1 cellular context compared by ENCODE assay signal in the genomic region with DNA sequence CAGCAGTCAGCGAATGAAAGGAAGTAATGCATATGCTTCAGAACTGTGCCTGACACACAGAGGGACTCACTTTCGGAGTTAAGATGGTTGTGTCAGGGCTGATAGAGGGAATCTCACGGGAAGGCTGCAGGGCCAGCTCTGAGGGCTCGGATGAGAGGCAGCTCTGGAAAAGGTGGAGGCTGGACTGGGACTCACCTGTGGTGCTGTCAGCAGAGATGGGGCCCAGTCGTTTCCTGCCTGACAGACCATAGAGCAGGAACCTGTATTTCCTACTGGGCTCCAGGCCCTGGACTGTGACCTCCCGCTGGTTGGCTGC.
TF ChIP-seq lines count a peak whose summit lies in the region.

No MANE protein-coding gene starts in this region.

TF ChIP-seq in H1, 55 proteins besides CTCF, POLR2A, EP300 and RAD21:
- TF ChIP-seq SP2 (IDR thresholded peaks at IDR 0.05; ENCODE audit: low read length) (no peak), NRF1 (IDR thresholded peaks at IDR 0.05; ENCODE audit: low read depth, low read length) (no peak), YY1 (IDR thresholded peaks at IDR 0.05; ENCODE audit: low read depth, low read length) (no peak), JUND (IDR thresholded peaks at IDR 0.05; ENCODE audit: low read length) (no peak), CREB1 (IDR thresholded peaks at IDR 0.05) (no peak), RNF2 (IDR thresholded peaks at IDR 0.05; ENCODE audit: borderline replicate concordance, low read depth, low read length, missing control alignments, poor library complexity, severe bottlenecking) (no peak), CTBP2 (IDR thresholded peaks at IDR 0.05; ENCODE audit: borderline replicate concordance, insufficient read depth, insufficient read length, low read length) (no peak)
- TF ChIP-seq, protein P1, sequence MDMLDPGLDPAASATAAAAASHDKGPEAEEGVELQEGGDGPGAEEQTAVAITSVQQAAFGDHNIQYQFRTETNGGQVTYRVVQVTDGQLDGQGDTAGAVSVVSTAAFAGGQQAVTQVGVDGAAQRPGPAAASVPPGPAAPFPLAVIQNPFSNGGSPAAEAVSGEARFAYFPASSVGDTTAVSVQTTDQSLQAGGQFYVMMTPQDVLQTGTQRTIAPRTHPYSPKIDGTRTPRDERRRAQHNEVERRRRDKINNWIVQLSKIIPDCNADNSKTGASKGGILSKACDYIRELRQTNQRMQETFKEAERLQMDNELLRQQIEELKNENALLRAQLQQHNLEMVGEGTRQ (IDR thresholded peaks at IDR 0.05; ENCODE audit: low read length) = no peak
